In genomic region chr14:72253503-72253902, GRCh38 we compare ENCODE assay signal across 23 cellular contexts.
DNase-seq lines count a peak whose midpoint lies in the region; ATAC-seq, FAIRE-seq and TF ChIP-seq lines count a peak whose summit lies in the region.
"Had no signal": no experiment of that assay in that cellular context is flagged by ENCODE, and none has a peak within 500 bp of the region (broad histone marks: within the 10 kb centered on the region; RNA-seq: fewer than 3 reads in every experiment).

No MANE protein-coding gene starts in this region.

- no peak overlapping the region for H3K27ac ChIP-seq in right cardiac atrium (ENCODE audit: low read length)
- no peak overlapping the region for H3K27ac ChIP-seq in H1 (ENCODE audit: low read depth, low read length)
- H3K27ac ChIP-seq in left lung, result no peak overlapping the region
- no peak overlapping the region for H3K27ac ChIP-seq in upper lobe of right lung
- H3K27ac ChIP-seq: 22Rv1, BLaER1, C4-2B had no signal

- H4K8ac ChIP-seq in H1 (ENCODE audit: extremely low read depth, insufficient read depth, low read length), result no peak overlapping the region

- H3K36me3 ChIP-seq in H1 (ENCODE audit: control insufficient read depth in 2 of 4, insufficient read depth in 4 of 4, low read length in 3 of 4) (peaks cover 0 to 4% (median 0%) of the 10 kb centered on the region in 4 experiments; a peak in 4 of 8 replicates), left lung (no peaks in the 10 kb centered on the region), upper lobe of right lung (no peaks in the 10 kb centered on the region)
- H3K36me3 ChIP-seq: HAP-1 had no signal

- no peak overlapping the region for H3K9ac ChIP-seq in H1 (replicated peaks in 1 of 4; ENCODE audit: extremely low read depth in 1 of 4, low read depth in 3 of 4, low read length in 3 of 4)
- H3K9ac ChIP-seq: BLaER1 had no signal

- no peak overlapping the region for H2AFZ ChIP-seq in H1 (ENCODE audit: low read length)
- H2AFZ ChIP-seq: GM23338 had no signal

- H2BK20ac ChIP-seq in H1 (ENCODE audit: low read length), result no peak overlapping the region

- no peaks in the 10 kb centered on the region for H3K79me2 ChIP-seq in H1 (ENCODE audit: control insufficient read depth in 1 of 2, insufficient read depth in 2 of 2, low read length in 2 of 2)

- CTCF ChIA-PET in H1 (lab: Charles Lee; ENCODE audit: partially characterized antibody), result interaction anchor here (0.6 kb wide), 1 partner anchor 24 kb away, joined by 3 read pairs; no protein-coding TSS in a partner anchor

- no peak for FAIRE-seq in H1 (lab: Jason Lieb, UNC)
- FAIRE-seq: A204.1, GM12892, H54 had no signal

- peak overlapping the region; percentile 56 for H4K91ac ChIP-seq in H1 (replicated peaks; ENCODE audit: insufficient read length, low read length)

- H3K27me3 ChIP-seq in right cardiac atrium (ENCODE audit: control insufficient read depth, insufficient read depth) (no peaks in the 10 kb centered on the region), H1 (replicated peaks in 1 of 4; ENCODE audit: control insufficient read depth in 3 of 4, extremely low read depth in 1 of 4, insufficient read depth in 3 of 4, low read length in 3 of 4) (no peaks in the 10 kb centered on the region), left lung (no peaks in the 10 kb centered on the region), upper lobe of right lung (no peaks in the 10 kb centered on the region)
- H3K27me3 ChIP-seq: BLaER1 had no signal

- H3K4me2 ChIP-seq in H1 (ENCODE audit: insufficient read depth in 1 of 2, low read depth in 2 of 2, low read length in 2 of 2), result no peak overlapping the region
- H3K4me2 ChIP-seq: BLaER1 had no signal

- POLR2A ChIA-PET in H1 (lab: Charles Lee; ENCODE audit: partially characterized antibody), result no interaction called here

- H3K4ac ChIP-seq in H1 (replicated peaks; ENCODE audit: insufficient read length, low read depth, low read length), result no peak overlapping the region

- intact Hi-C loops in Right ventricle myocardium superior (cut with DNase I), result no loop called here
- intact Hi-C loops in right cardiac atrium (cut with DNase I), result no loop called here
- intact Hi-C loops in left lung (cut with DNase I), result no loop called here
- intact Hi-C loops in upper lobe of right lung (cut with DNase I), result no loop called here

- H2BK5ac ChIP-seq in H1 (ENCODE audit: low read depth, low read length), result no peak overlapping the region

- H2BK15ac ChIP-seq in H1 (ENCODE audit: low read length), result no peak overlapping the region

- H3K9me3 ChIP-seq in right cardiac atrium (ENCODE audit: control insufficient read depth, low read length), result no peaks in the 10 kb centered on the region
- H3K9me3 ChIP-seq in H1 (ENCODE audit: insufficient read depth in 2 of 2, low read depth in 1 of 2, low read length in 1 of 2), result peaks cover 9 to 11% of the 10 kb centered on the region in 2 experiments
- no peaks in the 10 kb centered on the region for H3K9me3 ChIP-seq in left lung
- H3K9me3 ChIP-seq in upper lobe of right lung, result no peaks in the 10 kb centered on the region
- H3K9me3 ChIP-seq: HAP-1 had no signal

- no peaks in the 10 kb centered on the region for H4K20me1 ChIP-seq in H1 (replicated peaks in 1 of 2; ENCODE audit: control insufficient read depth in 1 of 2, insufficient read depth in 2 of 2, low read length in 2 of 2)
- H4K20me1 ChIP-seq: BLaER1 had no signal

- 76% methylated on average over 2 of the region's 2 CpGs for WGBS in right cardiac atrium
- WGBS in H1 (ENCODE audit: extremely low coverage in 1 of 2, insufficient coverage in 1 of 2, insufficient read length in 1 of 2, insufficient replicate concordance in 2 of 2, low coverage in 1 of 2, low lambda C conversion rate in 2 of 2, missing lambda C conversion rate in 1 of 2), 2 experiments, result 87% methylated on average over 2 of the region's 2 CpGs; no CpG with 5 or more reads in 1 of the 2 experiments

- H3K56ac ChIP-seq in H1 (replicated peaks; ENCODE audit: insufficient read length, low read depth, low read length), result no peak overlapping the region

- H2BK12ac ChIP-seq in H1 (ENCODE audit: low read depth, low read length), result no peak overlapping the region

- ATAC-seq in Right ventricle myocardium superior (ENCODE audit: poor library complexity), result peak; percentile 36
- ATAC-seq in right cardiac atrium, result no peak
- ATAC-seq in left lung, result peak; percentile 52
- ATAC-seq in upper lobe of right lung, result peak; percentile 46
- no peak for ATAC-seq in GM18502 (IDR thresholded peaks at IDR 0.05; ENCODE audit: poor library complexity, unreplicated experiment)
- no peak for ATAC-seq in GM18858 (IDR thresholded peaks at IDR 0.05; ENCODE audit: unreplicated experiment)
- ATAC-seq: CD8-positive, alpha-beta T cell had no signal

- TF ChIP-seq CTCF in H1 (IDR thresholded peaks at IDR 0.05; ENCODE audit: control extremely low read depth in 1 of 3, insufficient read depth in 1 of 3, low read depth in 1 of 3, low read length in 3 of 3) (no peak), left lung (IDR thresholded peaks at IDR 0.05) (no peak), upper lobe of right lung (IDR thresholded peaks at IDR 0.05) (no peak)

- no peaks in the 10 kb centered on the region for H3K23me2 ChIP-seq in H1 (ENCODE audit: low read depth, low read length)

- TF ChIP-seq POLR2A in H1 (IDR thresholded peaks at IDR 0.05; ENCODE audit: control extremely low read depth in 1 of 2, low read depth in 2 of 2, low read length in 2 of 2), result no peak

- peaks cover 2% of the 10 kb centered on the region for H3K4me1 ChIP-seq in right cardiac atrium (ENCODE audit: control insufficient read depth, insufficient read depth, low read length)
- H3K4me1 ChIP-seq in H1 (replicated peaks in 1 of 4; ENCODE audit: control insufficient read depth in 3 of 4, insufficient read depth in 4 of 4, low read length in 3 of 4), result peaks cover 0 to 6% (median 4%) of the 10 kb centered on the region in 4 experiments; a peak in 4 of 7 replicates
- H3K4me1 ChIP-seq in left lung, result no peaks in the 10 kb centered on the region
- no peaks in the 10 kb centered on the region for H3K4me1 ChIP-seq in upper lobe of right lung
- H3K4me1 ChIP-seq: Caco-2, HAP-1 had no signal

- no peak for TF ChIP-seq RAD21 in H1 (IDR thresholded peaks at IDR 0.05 in 1 of 2, conservative IDR thresholded peaks at IDR 0.05 in 1 of 2; ENCODE audit: low read depth in 2 of 2, low read length in 2 of 2)

- H3K4me3 ChIP-seq in right cardiac atrium (ENCODE audit: low read length) (no peak overlapping the region), H1 (ENCODE audit: extremely low read depth in 1 of 4, insufficient read depth in 2 of 4, low read depth in 3 of 4, low read length in 4 of 4) (no peak overlapping the region), left lung (no peak overlapping the region), upper lobe of right lung (no peak overlapping the region)
- H3K4me3 ChIP-seq: BLaER1, GM23338, HAP-1 had no signal

- no peak overlapping the region for H2AK5ac ChIP-seq in H1 (ENCODE audit: low read depth, low read length)

- no peak for TF ChIP-seq EP300 in H1 (IDR thresholded peaks at IDR 0.05; ENCODE audit: borderline replicate concordance in 1 of 2, low read depth in 2 of 2, low read length in 2 of 2)

- DNase-seq in Right ventricle myocardium superior, result no peak
- no peak for DNase-seq in right cardiac atrium
- no peak for DNase-seq in H1 (ENCODE audit: low read depth in 1 of 2, low spot score in 2 of 2)
- no peak for DNase-seq in left lung
- DNase-seq in upper lobe of right lung, result no peak
- no peak for DNase-seq in activated CD4-positive, alpha-beta T cell treated with anti-CD3 and anti-CD28 coated beads for 48 hours
- DNase-seq: Caco-2; CD4-positive, CD25-positive, alpha-beta regulatory T cell; CD8-positive, alpha-beta T cell; DMS153; DMS79; EL; GF-D8 had no signal

- no peak overlapping the region for H3K14ac ChIP-seq in H1 (ENCODE audit: insufficient read length)

- no peak overlapping the region for H2BK120ac ChIP-seq in H1 (replicated peaks; ENCODE audit: low read depth, low read length)

- no peak overlapping the region for H3K23ac ChIP-seq in H1 (ENCODE audit: insufficient read length)

- H3K18ac ChIP-seq in H1 (ENCODE audit: extremely low read depth, low read length), result no peak overlapping the region

- H4K5ac ChIP-seq in H1 (ENCODE audit: insufficient read length, low read depth, low read length), result no peak overlapping the region

- H3K79me1 ChIP-seq in H1 (ENCODE audit: low read depth, low read length), result no peaks in the 10 kb centered on the region

TF ChIP-seq in H1, 55 proteins besides CTCF, POLR2A, EP300 and RAD21:
- TF ChIP-seq NRF1 (IDR thresholded peaks at IDR 0.05; ENCODE audit: low read depth, low read length) (no peak), CEBPB (IDR thresholded peaks at IDR 0.05; ENCODE audit: low read depth, low read length) (no peak), GABPA (IDR thresholded peaks at IDR 0.05; ENCODE audit: borderline replicate concordance, insufficient read depth, low read length) (no peak), CHD2 (IDR thresholded peaks at IDR 0.05; ENCODE audit: low read length) (no peak), SIX5 (IDR thresholded peaks at IDR 0.05; ENCODE audit: low read depth, low read length) (no peak), BRCA1 (IDR thresholded peaks at IDR 0.05; ENCODE audit: low read depth, low read length) (no peak)

Comparison
In these comparisons a context has a peak if more than half of its experiments do, and no peak if none do; other contexts are left out.
1. ATAC-seq: peak in Right ventricle myocardium superior (single experiment), left lung (single experiment) and upper lobe of right lung (single experiment); none in right cardiac atrium (0 of 2), GM18502 (single experiment) and GM18858 (single experiment).